8 cellular contexts compared by ENCODE assay signal in genomic region chr15:68228971-68229385, GRCh38. TPM values are rescaled to one million over a fixed set of nuclear protein-coding genes. Genes with fewer than 3 reads are reported as not detected.
DNase-seq lines count a peak whose midpoint lies in the region; ATAC-seq lines count a peak whose summit lies in the region.

No MANE protein-coding gene starts in this region.

- H3K27me3 ChIP-seq in mononuclear cell (ENCODE audit: insufficient read depth, low read length), result no peaks in the 10 kb centered on the region

- H3K9me3 ChIP-seq in mononuclear cell (ENCODE audit: low read depth, low read length), result no peaks in the 10 kb centered on the region

- peak overlapping the region; percentile 82 for H3K27ac Mint-ChIP-seq in central memory CD8-positive, alpha-beta T cell (ENCODE audit: low read depth)

- peaks cover 39% of the 10 kb centered on the region for H3K4me1 Mint-ChIP-seq in central memory CD8-positive, alpha-beta T cell

- ATAC-seq in central memory CD8-positive, alpha-beta T cell (replicated peaks; ENCODE audit: extremely low read depth, poor library complexity, severe bottlenecking), result no peak
- no peak for ATAC-seq in GM18858 (IDR thresholded peaks at IDR 0.05; ENCODE audit: unreplicated experiment)

- H3K4me3 ChIP-seq in mononuclear cell (ENCODE audit: low read length), result peak overlapping the region; percentile 76

- peaks cover 65% of the 10 kb centered on the region for H3K4me1 ChIP-seq in mononuclear cell (ENCODE audit: insufficient read depth, low read length)

- H3K4me3 Mint-ChIP-seq in central memory CD8-positive, alpha-beta T cell, result peak overlapping the region; percentile 77

- H3K36me3 Mint-ChIP-seq in central memory CD8-positive, alpha-beta T cell (ENCODE audit: insufficient read depth), result peaks cover 2% of the 10 kb centered on the region

- H3K27me3 Mint-ChIP-seq in central memory CD8-positive, alpha-beta T cell, result peaks cover 10% of the 10 kb centered on the region

- DNase-seq in activated T-cell treated with anti-CD3 and anti-CD28 coated beads for 24 hours (ENCODE audit: low read depth) (peak; percentile 16), M059J (ENCODE audit: low read depth) (peak; percentile 38), foreskin melanocyte (no peak), DMS153 (lab: John Stamatoyannopoulos, UW) (no peak)
- DNase-seq in activated T-cell treated with anti-CD3 and anti-CD28 coated beads, Interleukin-2, amount 50 U/mL, for 1 hour, result no peak
- no peak for DNase-seq in central memory CD8-positive, alpha-beta T cell (ENCODE audit: low spot score in 2 of 2)

- H3K9me3 Mint-ChIP-seq in central memory CD8-positive, alpha-beta T cell, result no peaks in the 10 kb centered on the region

RNA-seq across cellular contexts. Expression of gene CLN6, which starts 0.6 kb away (rescaled TPM):
- total RNA-seq in M059J (2014; rRNA removed; shearing (Covaris generic)), result 31.2 and 32.4 TPM in 2 replicates
- 9.3 TPM for total RNA-seq in mononuclear cell

RNA-seq across cellular contexts. Expression of gene CALML4, which starts 23.8 kb away (rescaled TPM):
- total RNA-seq in M059J (2014; rRNA removed; shearing (Covaris generic)), result 1.5 and 1.8 TPM in 2 replicates
- 5.2 TPM for total RNA-seq in mononuclear cell

RNA-seq across cellular contexts. Expression of gene FEM1B, which starts 48.6 kb away (rescaled TPM):
- total RNA-seq in M059J (2014; rRNA removed; shearing (Covaris generic)), result 18.1 and 26.0 TPM in 2 replicates
- 88.2 TPM for total RNA-seq in mononuclear cell

Comparison
In these comparisons a context has a peak if more than half of its experiments do, and no peak if none do; other contexts are left out.
1. DNase-seq: peak in activated T-cell treated with anti-CD3 and anti-CD28 coated beads for 24 hours (single experiment) and M059J (single experiment); none in activated T-cell treated with anti-CD3 and anti-CD28 coated beads, Interleukin-2, amount 50 U/mL, for 1 hour (single experiment), central memory CD8-positive, alpha-beta T cell (0 of 2), foreskin melanocyte (single experiment) and DMS153 (single experiment).